19 cellular contexts compared by ENCODE assay signal in genomic region chr16:30604316-30604947, GRCh38. TPM values are rescaled to one million over a fixed set of nuclear protein-coding genes. Genes with fewer than 3 reads are reported as not detected.
A peak's percentile ranks its signal among the peaks of the same experiment; 100 is the strongest.
DNase-seq lines count a peak whose midpoint lies in the region; ATAC-seq and TF ChIP-seq lines count a peak whose summit lies in the region.
"Had no signal": no experiment of that assay in that cellular context is flagged by ENCODE, and none has a peak within 500 bp of the region (broad histone marks: within the 10 kb centered on the region; RNA-seq: fewer than 3 reads in every experiment).

No MANE protein-coding gene starts in this region.

- H3K79me2 ChIP-seq in GM23338 (replicated peaks; ENCODE audit: insufficient read depth) = 0 out of 2 replicates have a peak, but pooled peaks cover 14% of the 10 kb centered on the region

- no peak overlapping the region for H3K23ac ChIP-seq in neuronal stem cell (ENCODE audit: low read depth, low read length, poor library complexity)

- no peak overlapping the region for H2BK5ac ChIP-seq in neuronal stem cell (ENCODE audit: low read length)

- H3K4me2 ChIP-seq in GM23338 = no peak overlapping the region
- no peak overlapping the region for H3K4me2 ChIP-seq in neuronal stem cell (ENCODE audit: insufficient read depth, low read length, poor library complexity, severe bottlenecking)

- H3K27me3 Mint-ChIP-seq in GM23338 (ENCODE audit: insufficient read depth, low read depth, poor library complexity) (peaks cover 5% of the 10 kb centered on the region), T-helper 17 cell (no peaks in the 10 kb centered on the region)

- peak overlapping the region; percentile 75 for H3K9ac ChIP-seq in neuronal stem cell (ENCODE audit: low read depth, low read length, poor library complexity)

- H2BK120ac ChIP-seq in neuronal stem cell (ENCODE audit: low read depth, low read length) = no peak overlapping the region

- no peak overlapping the region for H2BK15ac ChIP-seq in neuronal stem cell (ENCODE audit: low read length)

- no peak overlapping the region for H3K18ac ChIP-seq in neuronal stem cell (ENCODE audit: low read length)

- 0 out of 2 replicates have a peak, but pooled peaks cover 19% of the 10 kb centered on the region for H3K36me3 ChIP-seq in GM23338 (ENCODE audit: insufficient read depth)
- H3K36me3 ChIP-seq in left ventricle myocardium inferior = peaks cover 50% of the 10 kb centered on the region
- peaks cover 20 to 70% of the 10 kb centered on the region in 2 donors for H3K36me3 ChIP-seq in neuronal stem cell (replicated peaks in 1 of 2; ENCODE audit: control insufficient read depth in 2 of 2, insufficient read depth in 2 of 2, low read length in 2 of 2)
- no peaks in the 10 kb centered on the region for H3K36me3 ChIP-seq in testis (ENCODE audit: low read depth, missing control alignments)

- H4K8ac ChIP-seq in neuronal stem cell (ENCODE audit: low read depth, low read length) = no peak overlapping the region

- H3K4ac ChIP-seq in neuronal stem cell (ENCODE audit: low read length) = no peak overlapping the region

- H3K9me2 ChIP-seq in GM23338 (ENCODE audit: insufficient read depth) = no peaks in the 10 kb centered on the region

- no peaks in the 10 kb centered on the region for H3K79me1 ChIP-seq in neuronal stem cell (ENCODE audit: low read depth, low read length)

- no peak overlapping the region for H2AK5ac ChIP-seq in neuronal stem cell (ENCODE audit: low read depth, low read length)

- H3K36me3 Mint-ChIP-seq in GM23338 (ENCODE audit: low read depth) = peaks cover 56% of the 10 kb centered on the region
- peaks cover 7% of the 10 kb centered on the region for H3K36me3 Mint-ChIP-seq in T-helper 17 cell (ENCODE audit: low read depth)

- H2AFZ ChIP-seq in GM23338 (no peak overlapping the region), neuronal stem cell (ENCODE audit: low read length) (no peak overlapping the region)

- H3K4me3 ChIP-seq in GM23338 = no peak overlapping the region
- no peak overlapping the region for H3K4me3 ChIP-seq in left ventricle myocardium inferior
- H3K4me3 ChIP-seq in neuronal stem cell (ENCODE audit: low read length in 2 of 2) = peak overlapping the region in 1 of 2 donors; percentile 28
- peak overlapping the region in 1 of 2 donors; percentile 30 for H3K4me3 ChIP-seq in testis
- H3K4me3 ChIP-seq: upper lobe of left lung had no signal

- H3K27ac Mint-ChIP-seq in GM23338 (no peak overlapping the region), T-helper 17 cell (peak overlapping the region; percentile 37)

- no peak overlapping the region for H3K14ac ChIP-seq in neuronal stem cell (ENCODE audit: low read length)

- H3K4me3 Mint-ChIP-seq in GM23338 (no peak overlapping the region), T-helper 17 cell (no peak overlapping the region)

- H3K4me1 Mint-ChIP-seq in GM23338 (no peaks in the 10 kb centered on the region), T-helper 17 cell (peaks cover 11% of the 10 kb centered on the region)

- H4K91ac ChIP-seq in neuronal stem cell (ENCODE audit: low read depth, low read length, poor library complexity) = no peak overlapping the region

- H3K27ac ChIP-seq in GM23338 (ENCODE audit: low read depth) = no peak overlapping the region
- H3K27ac ChIP-seq in left ventricle myocardium inferior (replicated peaks) = peak overlapping the region; percentile 25
- no peak overlapping the region for H3K27ac ChIP-seq in neuronal stem cell (replicated peaks; ENCODE audit: low read length)
- H3K27ac ChIP-seq in testis = no peak overlapping the region
- H3K27ac ChIP-seq: upper lobe of left lung had no signal

- H3K27me3 ChIP-seq in GM23338 (ENCODE audit: insufficient read depth) (no peaks in the 10 kb centered on the region), left ventricle myocardium inferior (ENCODE audit: low read depth) (no peaks in the 10 kb centered on the region), neuronal stem cell (ENCODE audit: control insufficient read depth in 3 of 3, insufficient read depth in 3 of 3, low read depth in 1 of 3, low read length in 3 of 3) (no peaks in the 10 kb centered on the region), testis (no peaks in the 10 kb centered on the region)
- H3K27me3 ChIP-seq: upper lobe of left lung had no signal

- peak; percentile 38; the same call in 1 of the 3 replicates for ATAC-seq in GM23338
- ATAC-seq in T-helper 17 cell = no peak
- ATAC-seq in HG02884 (IDR thresholded peaks at IDR 0.05; ENCODE audit: unreplicated experiment) = no peak
- ATAC-seq: left colon, SK-N-SH treated with all-trans-retinoic acid at 6 μM for 48 hours had no signal

- intact Hi-C loops in left ventricle myocardium inferior (cut with micrococcal nuclease) (no loop called here), testis (cut with DNase I; ENCODE audit: low total_unique reads) (no loop called here)

- peaks cover 2% of the 10 kb centered on the region; the same call in 2 of the 3 replicates for H3K9me3 Mint-ChIP-seq in GM23338

- TF ChIP-seq CTCF in GM23338 (conservative IDR thresholded peaks at IDR 0.05; ENCODE audit: low read depth in 2 of 2) = 0 out of 4 replicates have a peak, but pooled peaks of 1 of the 2 experiments have one; percentile 5
- TF ChIP-seq CTCF in left ventricle myocardium inferior (IDR thresholded peaks at IDR 0.05; ENCODE audit: borderline replicate concordance) = no peak
- TF ChIP-seq CTCF in testis (IDR thresholded peaks at IDR 0.05) = no peak

- WGBS in neuronal stem cell (ENCODE audit: extremely low coverage in 2 of 2, insufficient read length in 2 of 2, insufficient replicate concordance in 1 of 2), 2 donors = no CpG with 5 or more reads among the region's 49 CpGs
- 83 to 88% methylated on average over 15 to 49 of the region's 49 CpGs for WGBS in testis, 2 donors

- no peaks in the 10 kb centered on the region for H3K9me3 ChIP-seq in T-helper 17 cell (ENCODE audit: control insufficient read depth, low read length, poor library complexity, severe bottlenecking)
- peaks cover 3% of the 10 kb centered on the region for H3K9me3 ChIP-seq in left ventricle myocardium inferior (replicated peaks)
- H3K9me3 ChIP-seq in neuronal stem cell (replicated peaks in 1 of 2; ENCODE audit: control insufficient read depth in 2 of 2, insufficient read depth in 1 of 2, low read depth in 1 of 2, low read length in 2 of 2) = no peaks in the 10 kb centered on the region
- no peaks in the 10 kb centered on the region for H3K9me3 ChIP-seq in testis
- H3K9me3 ChIP-seq: upper lobe of left lung had no signal

- no peak for TF ChIP-seq POLR2A in testis (IDR thresholded peaks at IDR 0.05)

- no peak overlapping the region for H2BK12ac ChIP-seq in neuronal stem cell (ENCODE audit: low read length)

- H4K20me1 ChIP-seq in GM23338 (replicated peaks; ENCODE audit: insufficient read depth) = peaks cover 10% of the 10 kb centered on the region; the same call in 1 of the 2 replicates

- H3F3A ChIP-seq in GM23338 (replicated peaks; ENCODE audit: low read depth) = peaks cover 2% of the 10 kb centered on the region; the same call in 1 of the 2 replicates

- H3K4me1 ChIP-seq in GM23338 (ENCODE audit: insufficient read depth) (0 out of 2 replicates have a peak, but pooled peaks cover 6% of the 10 kb centered on the region), left ventricle myocardium inferior (peaks cover 33% of the 10 kb centered on the region), neuronal stem cell (ENCODE audit: control insufficient read depth in 2 of 2, insufficient read depth in 1 of 2, low read depth in 1 of 2, low read length in 2 of 2) (peaks cover 0 to 3% of the 10 kb centered on the region in 2 donors), testis (peaks cover 6% of the 10 kb centered on the region)

- peak; percentile 13 for DNase-seq in GM23338 (ENCODE audit: low spot score)
- DNase-seq in T-helper 17 cell = no peak
- DNase-seq in left ventricle myocardium inferior = no peak
- no peak for DNase-seq in neuronal stem cell (ENCODE audit: low spot score)
- no peak for DNase-seq in testis
- no peak for DNase-seq in NCI-H2107 treated with DMSO at 0.1 percent for 48 hours (lab: John Stamatoyannopoulos, UW; ENCODE audit: unreplicated experiment)
- DNase-seq: activated T-cell treated with anti-CD3 and anti-CD28 coated beads for 4 hours; DMS79 treated with DMSO at 0.1 percent for 48 hours; effector CD8-positive, alpha-beta T cell; erythroblast; GF-D8; HCEC 1CT; left colon; NCI-H2171 treated with DMSO at 0.1 percent for 48 hours; NCI-H524; stimulated activated CD8-positive, alpha-beta memory T cell treated with anti-CD3 and anti-CD28 coated beads, Interleukin-4, amount 100 ng/mL, for 48 hours had no signal

RNA-seq across cellular contexts. Expression of gene ZNF689, which starts 5.8 kb away (rescaled TPM):
- total RNA-seq in GM23338 (2014; rRNA removed; shearing (Covaris generic)) = 13.4 and 16.7 TPM in 2 replicates
- 5.3 and 5.9 TPM in 2 replicates for polyA plus RNA-seq in GM23338 (2016; fragmentation: Nextera tagmentation; extraction: Ambion mirVana)
- 10 to 100 TPM in 1 of 2 donors, 1 to 10 TPM in 1; 8.3 to 14.4 TPM for total RNA-seq in T-helper 17 cell
- total RNA-seq in left ventricle myocardium inferior = 5.0 TPM
- polyA plus RNA-seq in neuronal stem cell (2013, experiment 1 of 2) = 17.0 TPM
- 18.5 TPM for polyA plus RNA-seq in neuronal stem cell (2013, experiment 2 of 2)
- 10 to 100 TPM; 33.0 to 41.3 TPM for total RNA-seq in testis
- 82.7 TPM for polyA plus RNA-seq in testis (ENCODE audit: insufficient read depth, low read depth, low replicate concordance)

RNA-seq across cellular contexts. Expression of gene ZNF785, which starts 18.9 kb away (rescaled TPM):
- total RNA-seq in GM23338 (2014; rRNA removed; shearing (Covaris generic)) = 7.1 and 7.5 TPM in 2 replicates
- polyA plus RNA-seq in GM23338 (2016; fragmentation: Nextera tagmentation; extraction: Ambion mirVana) (4.9 and 5.4 TPM in 2 replicates), testis (ENCODE audit: insufficient read depth, low read depth, low replicate concordance) (5.9 TPM)
- total RNA-seq in T-helper 17 cell (10 to 100 TPM in 1 of 2 donors, 1 to 10 TPM in 1; 8.5 to 11.7 TPM), left ventricle myocardium inferior (7.1 TPM), testis (10 to 100 TPM; 14.8 to 17.1 TPM)
- polyA plus RNA-seq in neuronal stem cell (2013, experiment 1 of 2) = 12.5 TPM
- polyA plus RNA-seq in neuronal stem cell (2013, experiment 2 of 2) = 12.6 TPM

RNA-seq across cellular contexts. Expression of gene ZNF688, which starts 32.9 kb away (rescaled TPM):
- 1.3 and 4.0 TPM in 2 replicates for total RNA-seq in GM23338 (2014; rRNA removed; shearing (Covaris generic))
- polyA plus RNA-seq in GM23338 (2016; fragmentation: Nextera tagmentation; extraction: Ambion mirVana) (4.4 and 6.2 TPM in 2 replicates), testis (ENCODE audit: insufficient read depth, low read depth, low replicate concordance) (38.5 TPM)
- total RNA-seq in T-helper 17 cell (10 to 100 TPM; 11.4 to 14.0 TPM), left ventricle myocardium inferior (10.8 TPM), testis (10 to 100 TPM; 21.7 to 54.6 TPM)
- 6.6 TPM for polyA plus RNA-seq in neuronal stem cell (2013, experiment 1 of 2)
- 7.2 TPM for polyA plus RNA-seq in neuronal stem cell (2013, experiment 2 of 2)

RNA-seq across cellular contexts. Expression of gene ZNF764, which starts 46.3 kb away (rescaled TPM):
- 10.7 and 12.9 TPM in 2 replicates for total RNA-seq in GM23338 (2014; rRNA removed; shearing (Covaris generic))
- 5.6 and 6.0 TPM in 2 replicates for polyA plus RNA-seq in GM23338 (2016; fragmentation: Nextera tagmentation; extraction: Ambion mirVana)
- total RNA-seq in T-helper 17 cell = 10 to 100 TPM; 19.5 to 21.4 TPM
- 8.9 TPM for total RNA-seq in left ventricle myocardium inferior
- polyA plus RNA-seq in neuronal stem cell (2013, experiment 1 of 2) = 7.9 TPM
- 8.0 TPM for polyA plus RNA-seq in neuronal stem cell (2013, experiment 2 of 2)
- 10 to 100 TPM; 21.9 to 23.2 TPM for total RNA-seq in testis
- 11.3 TPM for polyA plus RNA-seq in testis (ENCODE audit: insufficient read depth, low read depth, low replicate concordance)

RNA-seq across cellular contexts. Expression of gene PRR14, which starts 46.3 kb away (rescaled TPM):
- total RNA-seq in GM23338 (2014; rRNA removed; shearing (Covaris generic)) = 4.6 and 8.9 TPM in 2 replicates
- polyA plus RNA-seq in GM23338 (2016; fragmentation: Nextera tagmentation; extraction: Ambion mirVana) = 12.7 and 13.0 TPM in 2 replicates
- total RNA-seq in T-helper 17 cell = 10 to 100 TPM; 74.1 to 89.1 TPM
- total RNA-seq in left ventricle myocardium inferior = 15.4 TPM
- 52.4 TPM for polyA plus RNA-seq in neuronal stem cell (2013, experiment 1 of 2)
- polyA plus RNA-seq in neuronal stem cell (2013, experiment 2 of 2) = 55.2 TPM
- total RNA-seq in testis = 10 to 100 TPM; 60.0 to 66.3 TPM
- polyA plus RNA-seq in testis (ENCODE audit: insufficient read depth, low read depth, low replicate concordance) = 37.0 TPM
